14 cellular contexts compared by ENCODE assay signal in genomic region chr1:36284517-36284916, GRCh38. TPM values are rescaled to one million over a fixed set of nuclear protein-coding genes. Genes with fewer than 3 reads are reported as not detected.
A peak's percentile ranks its signal among the peaks of the same experiment; 100 is the strongest.
DNase-seq lines count a peak whose midpoint lies in the region; ATAC-seq and TF ChIP-seq lines count a peak whose summit lies in the region.
"Had no signal": no experiment of that assay in that cellular context is flagged by ENCODE, and none has a peak within 500 bp of the region (broad histone marks: within the 10 kb centered on the region; RNA-seq: fewer than 3 reads in every experiment).

No MANE protein-coding gene starts in this region.

- H3K4me1 ChIP-seq in DOHH2 (ENCODE audit: control insufficient read depth, low read length) (peaks cover 20% of the 10 kb centered on the region), Karpas-422 (ENCODE audit: low read length) (peaks cover 38% of the 10 kb centered on the region), osteoblast (ENCODE audit: insufficient read depth, low read length) (peaks cover 7% of the 10 kb centered on the region), upper lobe of right lung (peaks cover 4% of the 10 kb centered on the region)

- DNase-seq in Karpas-422 (no peak), chondrocyte (ENCODE audit: low spot score) (no peak), osteoblast (ENCODE audit: insufficient read length, low spot score, missing footprints) (peak; percentile 39), upper lobe of right lung (no peak)
- no peak for DNase-seq in stimulated activated naive CD4-positive, alpha-beta T cell (lab: John Stamatoyannopoulos, UW)
- DNase-seq: hypothalamus; NCI-H1417; NCI-H345; stimulated activated CD4-positive, alpha-beta T cell treated with anti-CD3 and anti-CD28 coated beads, Interleukin-2, amount 100 ng/mL, for 48 hours had no signal

- peaks cover 26% of the 10 kb centered on the region for H3K36me3 Mint-ChIP-seq in chondrocyte (ENCODE audit: low read depth)

- H3K9me3 ChIP-seq in DOHH2 (ENCODE audit: control insufficient read depth, insufficient read depth, low read length), result no peaks in the 10 kb centered on the region
- H3K9me3 ChIP-seq in Karpas-422 (ENCODE audit: low read length), result no peaks in the 10 kb centered on the region
- no peaks in the 10 kb centered on the region for H3K9me3 ChIP-seq in osteoblast (ENCODE audit: low read depth, low read length)
- H3K9me3 ChIP-seq in upper lobe of right lung, result no peaks in the 10 kb centered on the region

- intact Hi-C loops in upper lobe of right lung (cut with DNase I), result no loop called here

- H3K4me1 Mint-ChIP-seq in chondrocyte (ENCODE audit: low read depth), result peaks cover 32% of the 10 kb centered on the region

- H3K79me2 ChIP-seq in DOHH2 (ENCODE audit: control insufficient read depth, low read length) (peaks cover 71% of the 10 kb centered on the region), Karpas-422 (ENCODE audit: low read length) (peaks cover 51% of the 10 kb centered on the region), osteoblast (ENCODE audit: insufficient read depth, low read length) (peaks cover 83% of the 10 kb centered on the region)

- H3K4me3 Mint-ChIP-seq in chondrocyte (ENCODE audit: unreplicated experiment), result no peak overlapping the region

- H4K20me1 ChIP-seq in DOHH2 (ENCODE audit: control insufficient read depth, insufficient read depth, low read depth, low read length) (peaks cover 22% of the 10 kb centered on the region; the same call in 1 of the 2 replicates), Karpas-422 (ENCODE audit: insufficient read depth, low read depth, low read length) (no peaks in the 10 kb centered on the region), osteoblast (ENCODE audit: insufficient read depth, low read length) (peaks cover 14% of the 10 kb centered on the region)

- H3K9me2 ChIP-seq in DOHH2 (replicated peaks; ENCODE audit: control insufficient read depth, low read length) (no peaks in the 10 kb centered on the region), Karpas-422 (replicated peaks; ENCODE audit: insufficient read depth, low read length) (no peaks in the 10 kb centered on the region)

- H3K4me3 ChIP-seq in DOHH2 (ENCODE audit: low read length) (no peak overlapping the region), Karpas-422 (ENCODE audit: low read length) (no peak overlapping the region), osteoblast (ENCODE audit: insufficient read depth, low read length) (no peak overlapping the region), upper lobe of right lung (no peak overlapping the region)
- H3K4me3 ChIP-seq: coronary artery had no signal

- peak overlapping the region; percentile 36 for H3K9ac ChIP-seq in Karpas-422 (ENCODE audit: low read length)

- H3K27me3 Mint-ChIP-seq in chondrocyte (ENCODE audit: low read depth), result no peaks in the 10 kb centered on the region

- peak overlapping the region; percentile 61 for H3K27ac Mint-ChIP-seq in chondrocyte (ENCODE audit: unreplicated experiment)

- H3K4me2 ChIP-seq in DOHH2 (ENCODE audit: low read length) (0 out of 2 replicates have a peak overlapping the region, but pooled peaks have one; percentile 12), Karpas-422 (ENCODE audit: low read depth, low read length, poor library complexity, severe bottlenecking) (peak overlapping the region; percentile 56), osteoblast (ENCODE audit: insufficient read depth, low read length) (no peak overlapping the region)

- H3K36me3 ChIP-seq in DOHH2 (ENCODE audit: control insufficient read depth, low read length) (peaks cover 88% of the 10 kb centered on the region), Karpas-422 (ENCODE audit: insufficient read depth, low read length) (peaks cover 36% of the 10 kb centered on the region), osteoblast (ENCODE audit: insufficient read depth, low read length) (peaks cover 71% of the 10 kb centered on the region), upper lobe of right lung (peaks cover 63% of the 10 kb centered on the region)

- TF ChIP-seq CTCF in DOHH2 (IDR thresholded peaks at IDR 0.05; ENCODE audit: low read depth, low read length, poor library complexity, severe bottlenecking), result no peak
- no peak for TF ChIP-seq CTCF in chondrocyte (IDR thresholded peaks at IDR 0.05)
- no peak for TF ChIP-seq CTCF in osteoblast (IDR thresholded peaks at IDR 0.05; ENCODE audit: extremely low read depth, low read depth, low read length)
- no peak for TF ChIP-seq CTCF in upper lobe of right lung (IDR thresholded peaks at IDR 0.05)

- H3K27me3 ChIP-seq in DOHH2 (ENCODE audit: control insufficient read depth, low read length), result no peaks in the 10 kb centered on the region
- no peaks in the 10 kb centered on the region for H3K27me3 ChIP-seq in Karpas-422 (ENCODE audit: low read length)
- no peaks in the 10 kb centered on the region for H3K27me3 ChIP-seq in osteoblast (ENCODE audit: insufficient read depth, low read length)
- H3K27me3 ChIP-seq in upper lobe of right lung, result no peaks in the 10 kb centered on the region

- H3K27ac ChIP-seq in DOHH2 (ENCODE audit: low read depth, low read length) (peak overlapping the region; percentile 38), Karpas-422 (ENCODE audit: low read length) (peak overlapping the region; percentile 89), osteoblast (ENCODE audit: low read depth, low read length) (peak overlapping the region; percentile 29), upper lobe of right lung (no peak overlapping the region)

- H2AFZ ChIP-seq in Karpas-422 (ENCODE audit: low read length), result no peak overlapping the region
- H2AFZ ChIP-seq in osteoblast (ENCODE audit: low read length), result no peak overlapping the region

- H3K9me3 Mint-ChIP-seq in chondrocyte (ENCODE audit: low read depth), result no peaks in the 10 kb centered on the region

- ATAC-seq in GM19452 (IDR thresholded peaks at IDR 0.05; ENCODE audit: unreplicated experiment), result no peak
- no peak for ATAC-seq in upper lobe of right lung
- no peak for ATAC-seq in HG03520 (IDR thresholded peaks at IDR 0.05; ENCODE audit: unreplicated experiment)
- ATAC-seq: esophagus mucosa had no signal

- H3F3A ChIP-seq in DOHH2 (ENCODE audit: control insufficient read depth, insufficient read depth), result peaks cover 48% of the 10 kb centered on the region

RNA-seq across cellular contexts. Expression of gene SH3D21, which starts 21.7 kb away (rescaled TPM):
- total RNA-seq in Karpas-422 (2014; rRNA removed; shearing (Covaris generic); ENCODE audit: low replicate concordance), result 8.2 and 16.4 TPM in 2 replicates
- 9.4 to 15.0 TPM (median 10.8 TPM) in 3 replicates for total RNA-seq in chondrocyte
- total RNA-seq in osteoblast, result 1.8 and 2.2 TPM in 2 replicates
- total RNA-seq in upper lobe of right lung, result 10.2 TPM

RNA-seq across cellular contexts. Expression of gene EVA1B, which starts 38.9 kb away (rescaled TPM):
- 0.75 and 7.1 TPM in 2 replicates for total RNA-seq in Karpas-422 (2014; rRNA removed; shearing (Covaris generic); ENCODE audit: low replicate concordance)
- total RNA-seq in chondrocyte (55.7 to 88.4 TPM (median 85.2 TPM) in 3 replicates), osteoblast (119 and 135 TPM in 2 replicates), upper lobe of right lung (27.2 TPM)
